8 cellular contexts compared by ENCODE assay signal in genomic region chr17:40358323-40359038, GRCh38. TPM values are rescaled to one million over a fixed set of nuclear protein-coding genes. Genes with fewer than 3 reads are reported as not detected.
DNase-seq lines count a peak whose midpoint lies in the region; ATAC-seq, FAIRE-seq and TF ChIP-seq lines count a peak whose summit lies in the region.

No MANE protein-coding gene starts in this region.

- peak overlapping the region; percentile 25 to 74 for H3K27ac Mint-ChIP-seq in effector memory CD8-positive, alpha-beta T cell

- H3K27me3 ChIP-seq in HUES6 (ENCODE audit: control insufficient read depth, insufficient read depth, low read length) (peaks cover 35% of the 10 kb centered on the region), OCI-LY3 (ENCODE audit: low read depth, low read length) (no peaks in the 10 kb centered on the region)

- H3K4me3 ChIP-seq in HUES6 (ENCODE audit: low read depth, low read length) (peak overlapping the region; percentile 37), OCI-LY3 (ENCODE audit: low read length) (peak overlapping the region; percentile 76)

- peaks cover 12 to 15% of the 10 kb centered on the region in 2 donors for H3K4me1 Mint-ChIP-seq in effector memory CD8-positive, alpha-beta T cell (ENCODE audit: low read depth in 2 of 2)

- H3K27me3 Mint-ChIP-seq in effector memory CD8-positive, alpha-beta T cell, result peaks cover 15 to 32% of the 10 kb centered on the region in 2 donors

- H3K4me3 Mint-ChIP-seq in effector memory CD8-positive, alpha-beta T cell, result peak overlapping the region in 1 of 2 donors; percentile 2

- DNase-seq in D721Med (ENCODE audit: insufficient read length, low spot score) (peak; percentile 97), mesenteric fat pad (ENCODE audit: low spot score) (peak; percentile 95)
- peak; percentile 76 for DNase-seq in activated CD8-positive, alpha-beta memory T cell treated with anti-CD3 and anti-CD28 coated beads, Interleukin-2, amount 50 U/mL, for 24 hours (ENCODE audit: extremely low read depth)
- DNase-seq in effector memory CD8-positive, alpha-beta T cell, result peak; percentile 88 to 91 (median 90)
- peak; percentile 81 to 82 for DNase-seq in stimulated activated CD8-positive, alpha-beta memory T cell treated with anti-CD3 and anti-CD28 coated beads, Interleukin-2, amount 100 ng/mL, for 1 hour (ENCODE audit: low read depth in 2 of 2)

- peak overlapping the region; percentile 95 for H3K4me2 ChIP-seq in OCI-LY3 (ENCODE audit: low read length)

- peaks cover 4% of the 10 kb centered on the region; the same call in 1 of the 2 replicates for H3K36me3 ChIP-seq in HUES6 (ENCODE audit: control insufficient read depth, insufficient read depth, low read length)
- peaks cover 3% of the 10 kb centered on the region for H3K36me3 ChIP-seq in OCI-LY3 (replicated peaks; ENCODE audit: low read depth, low read length)

- H3K9me3 Mint-ChIP-seq in effector memory CD8-positive, alpha-beta T cell, result no peaks in the 10 kb centered on the region

- H2AFZ ChIP-seq in OCI-LY3 (ENCODE audit: low read depth, low read length), result peak overlapping the region; percentile 89

- H3K36me3 Mint-ChIP-seq in effector memory CD8-positive, alpha-beta T cell (ENCODE audit: insufficient read depth), result peaks cover 49% of the 10 kb centered on the region

- H4K20me1 ChIP-seq in OCI-LY3 (ENCODE audit: insufficient read depth, low read length), result 0 out of 2 replicates have a peak, but pooled peaks cover 5% of the 10 kb centered on the region

- peaks cover 16% of the 10 kb centered on the region for H3K4me1 ChIP-seq in HUES6 (ENCODE audit: control insufficient read depth, insufficient read depth, low read length)
- H3K4me1 ChIP-seq in OCI-LY3 (ENCODE audit: low read length), result peaks cover 23% of the 10 kb centered on the region

- no peaks in the 10 kb centered on the region for H3K79me2 ChIP-seq in OCI-LY3 (ENCODE audit: low read length)

- peak; percentile 63 for ATAC-seq in effector memory CD8-positive, alpha-beta T cell (replicated peaks)
- ATAC-seq in GM21737 (IDR thresholded peaks at IDR 0.05; ENCODE audit: unreplicated experiment), result no peak

- no peak for FAIRE-seq in D721Med (lab: Jason Lieb, UNC)

- H3K9me3 ChIP-seq in HUES6 (ENCODE audit: control insufficient read depth, insufficient read depth, low read depth, low read length), result no peaks in the 10 kb centered on the region
- H3K9me3 ChIP-seq in OCI-LY3 (ENCODE audit: insufficient read depth, low read length), result no peaks in the 10 kb centered on the region

- H3K9ac ChIP-seq in HUES6 (ENCODE audit: low read length) (no peak overlapping the region), OCI-LY3 (ENCODE audit: low read length) (peak overlapping the region; percentile 48)

- peak; percentile 99 for TF ChIP-seq CTCF in D721Med (IDR thresholded peaks at IDR 0.05; ENCODE audit: insufficient read depth, missing control alignments)
- TF ChIP-seq CTCF in OCI-LY3 (IDR thresholded peaks at IDR 0.05; ENCODE audit: low read depth, low read length), result peak; percentile 84

- H3K27ac ChIP-seq in HUES6 (ENCODE audit: low read depth, low read length) (no peak overlapping the region), OCI-LY3 (ENCODE audit: low read length) (no peak overlapping the region)

RNA-seq across cellular contexts. Expression of gene GJD3, which starts 6.1 kb away (rescaled TPM):
- total RNA-seq in mesenteric fat pad, result 0.77 TPM

RNA-seq across cellular contexts. Expression of gene RARA, which starts 49.5 kb away (rescaled TPM):
- total RNA-seq in mesenteric fat pad, result 70.3 TPM

RNA-seq across cellular contexts. Expression of gene TOP2A, which starts 59.2 kb away (rescaled TPM):
- 0.48 TPM for total RNA-seq in mesenteric fat pad
